In the genomic region with DNA sequence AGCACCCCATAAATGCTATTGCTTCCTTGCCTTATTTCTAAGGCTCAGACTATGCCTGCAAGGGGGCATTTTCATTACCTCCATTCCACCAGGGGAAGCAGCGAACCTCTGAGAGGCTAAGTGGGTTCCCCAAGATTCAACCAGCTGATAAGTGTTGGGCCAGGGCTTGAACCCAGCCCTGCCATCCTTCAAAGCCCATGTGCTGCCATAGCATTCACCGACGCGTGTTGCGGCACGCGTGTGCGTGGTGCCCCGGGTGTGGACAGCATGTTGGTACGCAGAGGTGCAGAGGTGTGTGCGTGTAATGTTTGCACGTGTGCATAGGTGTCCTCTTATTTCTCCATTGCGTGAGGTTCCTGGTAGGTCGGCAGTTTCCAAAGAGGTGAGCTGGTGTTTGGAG, we compare ENCODE assay signal across 12 cellular contexts.
DNase-seq lines count a peak whose midpoint lies in the region; ATAC-seq and TF ChIP-seq lines count a peak whose summit lies in the region.
"Had no signal": no experiment of that assay in that cellular context is flagged by ENCODE, and none has a peak within 500 bp of the region (broad histone marks: within the 10 kb centered on the region; RNA-seq: fewer than 3 reads in every experiment).

No MANE protein-coding gene starts in this region.

- TF ChIP-seq CTCF in VCaP (conservative IDR thresholded peaks at IDR 0.05): no peak
- no peak for TF ChIP-seq CTCF in fibroblast of mammary gland (conservative IDR thresholded peaks at IDR 0.05; ENCODE audit: control insufficient read depth, insufficient read depth, low read depth, low read length)
- no peak for TF ChIP-seq CTCF in prostate gland (IDR thresholded peaks at IDR 0.05)

- H2AFZ ChIP-seq in ACC112 (ENCODE audit: low read length, unreplicated experiment): no peak overlapping the region

- H3K36me3 ChIP-seq in ACC112 (ENCODE audit: insufficient read depth, low read length) (peaks cover 7% of the 10 kb centered on the region; the same call in 1 of the 2 replicates), prostate gland (no peaks in the 10 kb centered on the region)

- no peaks in the 10 kb centered on the region for H3K9me3 ChIP-seq in prostate gland

- 68% methylated on average over 14 of the region's 14 CpGs for WGBS in prostate gland

- no peak for TF ChIP-seq POLR2A in prostate gland (IDR thresholded peaks at IDR 0.05)

- no peak for ATAC-seq in HG02852 (IDR thresholded peaks at IDR 0.05; ENCODE audit: unreplicated experiment)
- no peak for ATAC-seq in stimulated activated naive CD8-positive, alpha-beta T cell treated with anti-CD3 and anti-CD28 coated beads, Interleukin-15, Interleukin-2, amounts not matched to agents 100 U/mL and 50 U/mL, for 24 hours

- H3K79me2 ChIP-seq in ACC112 (ENCODE audit: control insufficient read depth, insufficient read depth, low read length, unreplicated experiment): peaks cover 94% of the 10 kb centered on the region

- peak overlapping the region; percentile 96 for H3K4me3 ChIP-seq in ACC112 (ENCODE audit: low read depth, low read length)
- peak overlapping the region; percentile 94 for H3K4me3 ChIP-seq in fibroblast of mammary gland (ENCODE audit: control insufficient read depth, low read depth, low read length)
- H3K4me3 ChIP-seq in prostate gland: no peak overlapping the region

- peaks cover 59% of the 10 kb centered on the region for H3K4me1 ChIP-seq in ACC112 (ENCODE audit: control insufficient read depth, insufficient read depth, low read length, unreplicated experiment)
- H3K4me1 ChIP-seq in prostate gland (replicated peaks): peaks cover 60% of the 10 kb centered on the region

- H3K27ac ChIP-seq in ACC112 (ENCODE audit: low read depth, low read length) (peak overlapping the region; percentile 92), VCaP (peak overlapping the region; percentile 93), prostate gland (peak overlapping the region; percentile 96 to 99)
- H3K27ac ChIP-seq: HL-60 had no signal

- H3K27me3 ChIP-seq in ACC112 (ENCODE audit: insufficient read depth, low read length): no peaks in the 10 kb centered on the region
- no peaks in the 10 kb centered on the region for H3K27me3 ChIP-seq in prostate gland (replicated peaks; ENCODE audit: insufficient read depth)

- intact Hi-C loops in prostate gland (cut with DNase I): no loop called here

- DNase-seq in fibroblast of mammary gland (ENCODE audit: low read depth): no peak
- no peak for DNase-seq in prostate gland (ENCODE audit: low spot score)
- DNase-seq in stimulated activated naive CD8-positive, alpha-beta T cell treated with anti-CD3 and anti-CD28 coated beads, Interleukin-15, Interleukin-2, amounts not matched to agents 100 U/mL and 50 U/mL, for 24 hours: no peak
- DNase-seq in epidermal melanocyte (ENCODE audit: insufficient read length, low spot score): no peak
- DNase-seq in NCI-H128 (lab: John Stamatoyannopoulos, UW; ENCODE audit: unreplicated experiment): no peak
- DNase-seq: activated CD4-positive, alpha-beta T cell treated with anti-CD3 and anti-CD28 coated beads, Interleukin-2, amount 50 U/mL, for 1 hour; SIG-M5; stimulated activated CD4-positive, alpha-beta T cell treated with anti-CD3 and anti-CD28 coated beads, Interleukin-4, amount 100 ng/mL, for 1 hour had no signal

Comparison
In these comparisons a context has a peak if more than half of its experiments do, and no peak if none do; other contexts are left out.
1. H3K4me3 ChIP-seq: peak in ACC112 (single experiment) and fibroblast of mammary gland (single experiment); none in prostate gland (0 of 2).
2. Peak in every context shown above with its lines, with median percentiles within 50 percentile points of each other: H3K27ac ChIP-seq.